8 cellular contexts compared by ENCODE assay signal in the genomic region with DNA sequence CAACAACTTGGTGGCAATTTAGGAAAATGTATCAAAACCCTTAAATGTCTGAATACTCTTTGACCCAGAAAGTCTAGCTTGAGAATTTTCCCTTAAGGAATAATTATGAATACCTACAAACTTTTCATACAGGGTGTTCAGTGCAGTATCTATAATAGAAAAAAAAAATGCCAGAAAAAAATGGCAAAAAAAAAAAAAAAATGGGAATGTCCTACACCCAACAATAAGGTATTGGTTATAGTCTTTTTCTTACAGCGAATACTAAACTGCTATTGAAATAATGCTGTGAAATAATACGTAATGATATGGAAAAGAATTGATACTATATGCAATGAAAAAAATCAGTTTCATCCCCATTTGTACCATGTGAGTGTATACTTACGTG. TPM values are rescaled to one million over a fixed set of nuclear protein-coding genes. Genes with fewer than 3 reads are reported as not detected.
DNase-seq lines count a peak whose midpoint lies in the region; ATAC-seq, FAIRE-seq and TF ChIP-seq lines count a peak whose summit lies in the region.

No MANE protein-coding gene starts in this region.

- H3K27ac ChIP-seq in CD8-positive, alpha-beta memory T cell (ENCODE audit: low read depth, low read length): no peak overlapping the region
- H3K27ac ChIP-seq in OCI-LY7 (ENCODE audit: low read depth, low read length, poor library complexity, severe bottlenecking) (no peak overlapping the region), H1 (ENCODE audit: low read depth, low read length) (no peak overlapping the region), ovary (no peak overlapping the region)

- no peak overlapping the region for H4K91ac ChIP-seq in H1 (replicated peaks; ENCODE audit: insufficient read length, low read length)

- FAIRE-seq in H1 (lab: Jason Lieb, UNC): no peak

- peak overlapping the region in 2 of 8 donors; percentile 8 to 72 for H3K27ac Mint-ChIP-seq in CD8-positive, alpha-beta memory T cell

- H2AK5ac ChIP-seq in H1 (ENCODE audit: low read depth, low read length): no peak overlapping the region

- H4K20me1 ChIP-seq in OCI-LY7 (ENCODE audit: insufficient read depth, low read length) (no peaks in the 10 kb centered on the region), H1 (replicated peaks in 1 of 2; ENCODE audit: control insufficient read depth in 1 of 2, insufficient read depth in 2 of 2, low read length in 2 of 2) (no peaks in the 10 kb centered on the region)

- no peak overlapping the region for H4K5ac ChIP-seq in H1 (ENCODE audit: insufficient read length, low read depth, low read length)

- H3K36me3 ChIP-seq in CD8-positive, alpha-beta memory T cell (ENCODE audit: insufficient read depth, low read length): no peaks in the 10 kb centered on the region
- peaks cover 4% of the 10 kb centered on the region for H3K36me3 ChIP-seq in OCI-LY7 (ENCODE audit: insufficient read depth, low read length)
- no peaks in the 10 kb centered on the region for H3K36me3 ChIP-seq in H1 (ENCODE audit: control insufficient read depth in 2 of 4, insufficient read depth in 4 of 4, low read length in 3 of 4)
- no peaks in the 10 kb centered on the region for H3K36me3 ChIP-seq in ovary

- no peak overlapping the region for H3K23ac ChIP-seq in H1 (ENCODE audit: insufficient read length)

- no peak overlapping the region for H2BK120ac ChIP-seq in H1 (replicated peaks; ENCODE audit: low read depth, low read length)

- ATAC-seq in HG02588 (IDR thresholded peaks at IDR 0.05; ENCODE audit: unreplicated experiment): no peak

- TF ChIP-seq CTCF in OCI-LY7 (conservative IDR thresholded peaks at IDR 0.05; ENCODE audit: low read length) (no peak), H1 (IDR thresholded peaks at IDR 0.05; ENCODE audit: control extremely low read depth in 1 of 3, insufficient read depth in 1 of 3, low read depth in 1 of 3, low read length in 3 of 3) (no peak), ovary (IDR thresholded peaks at IDR 0.05) (no peak)

- POLR2A ChIA-PET in CD8-positive, alpha-beta memory T cell (lab: Charles Lee): interaction anchor here (1.4 to 3.4 kb wide), 2 partner anchors 43 to 99 kb away, joined by 5 to 22 read pairs; a partner anchor contains a TSS
- POLR2A ChIA-PET in OCI-LY7 (lab: Charles Lee) (no interaction called here), H1 (lab: Charles Lee; ENCODE audit: partially characterized antibody) (no interaction called here)

- no peaks in the 10 kb centered on the region for H3K9me2 ChIP-seq in OCI-LY7 (ENCODE audit: insufficient read depth, low read length)

- no peak for TF ChIP-seq RAD21 in H1 (IDR thresholded peaks at IDR 0.05 in 1 of 2, conservative IDR thresholded peaks at IDR 0.05 in 1 of 2; ENCODE audit: low read depth in 2 of 2, low read length in 2 of 2)

- peaks cover 0 to 3% (median 2%) of the 10 kb centered on the region in 3 donors for H3K36me3 Mint-ChIP-seq in CD8-positive, alpha-beta memory T cell

- H3K56ac ChIP-seq in H1 (replicated peaks; ENCODE audit: insufficient read length, low read depth, low read length): no peak overlapping the region

- no peaks in the 10 kb centered on the region for H3K4me1 ChIP-seq in CD8-positive, alpha-beta memory T cell (ENCODE audit: insufficient read depth, low read length)
- H3K4me1 ChIP-seq in OCI-LY7 (ENCODE audit: insufficient read depth, low read length, poor library complexity, severe bottlenecking): no peaks in the 10 kb centered on the region
- peaks cover 0 to 2% (median under 1%) of the 10 kb centered on the region in 4 experiments; a peak in 1 of 7 replicates for H3K4me1 ChIP-seq in H1 (replicated peaks in 1 of 4; ENCODE audit: control insufficient read depth in 3 of 4, insufficient read depth in 4 of 4, low read length in 3 of 4)
- H3K4me1 ChIP-seq in ovary (ENCODE audit: insufficient read depth): peaks cover 4% of the 10 kb centered on the region

- H4K8ac ChIP-seq in H1 (ENCODE audit: extremely low read depth, insufficient read depth, low read length): no peak overlapping the region

- TF ChIP-seq EP300 in H1 (IDR thresholded peaks at IDR 0.05; ENCODE audit: borderline replicate concordance in 1 of 2, low read depth in 2 of 2, low read length in 2 of 2): no peak
- TF ChIP-seq EP300 in ovary (IDR thresholded peaks at IDR 0.05): no peak

- H3K4me2 ChIP-seq in OCI-LY7 (ENCODE audit: low read length) (peak overlapping the region; percentile 33; the same call in 1 of the 2 replicates), H1 (ENCODE audit: insufficient read depth in 1 of 2, low read depth in 2 of 2, low read length in 2 of 2) (peak overlapping the region; percentile 23 to 78)

- H2BK15ac ChIP-seq in H1 (ENCODE audit: low read length): no peak overlapping the region

- H3K27me3 Mint-ChIP-seq in CD8-positive, alpha-beta memory T cell: peaks cover 0 to 3% of the 10 kb centered on the region in 2 donors

- H2BK12ac ChIP-seq in H1 (ENCODE audit: low read depth, low read length): no peak overlapping the region

- CTCF ChIA-PET in CD8-positive, alpha-beta memory T cell (lab: Charles Lee): interaction anchor here (0.7 to 3.2 kb wide), 33 partner anchors 8 to 249 kb away, joined by 3 to 44 read pairs (median 4); a partner anchor contains a TSS
- CTCF ChIA-PET in OCI-LY7 (lab: Charles Lee; ENCODE audit: unreplicated experiment): no interaction called here
- CTCF ChIA-PET in H1 (lab: Charles Lee; ENCODE audit: partially characterized antibody): interaction anchor here (0.5 to 2.8 kb wide), 25 partner anchors 9 to 562 kb away, joined by 3 to 15 read pairs (median 4); no protein-coding TSS in a partner anchor

- 84% methylated on average over 3 of the region's 3 CpGs; no CpG with 5 or more reads in 1 of the 2 experiments for WGBS in H1 (ENCODE audit: extremely low coverage in 1 of 2, insufficient coverage in 1 of 2, insufficient read length in 1 of 2, insufficient replicate concordance in 2 of 2, low coverage in 1 of 2, low lambda C conversion rate in 2 of 2, missing lambda C conversion rate in 1 of 2), 2 experiments
- 92 to 94% (median 93%) methylated on average over 3 of the region's 3 CpGs for WGBS in ovary, 3 donors

- no peaks in the 10 kb centered on the region for H3K9me3 ChIP-seq in CD8-positive, alpha-beta memory T cell (ENCODE audit: low read length)
- H3K9me3 ChIP-seq in OCI-LY7 (ENCODE audit: low read length): no peaks in the 10 kb centered on the region; the same call in 1 of the 2 replicates
- H3K9me3 ChIP-seq in H1 (ENCODE audit: insufficient read depth in 2 of 2, low read depth in 1 of 2, low read length in 1 of 2): no peaks in the 10 kb centered on the region
- no peaks in the 10 kb centered on the region for H3K9me3 ChIP-seq in ovary

- peak overlapping the region; percentile 29 to 80 (median 63) for H3K4me3 Mint-ChIP-seq in CD8-positive, alpha-beta memory T cell

- no peak for DNase-seq in CD8-positive, alpha-beta memory T cell
- DNase-seq in OCI-LY7 (ENCODE audit: low spot score) (no peak), H1 (ENCODE audit: low read depth in 1 of 2, low spot score in 2 of 2) (no peak), ovary (no peak), DMS 273 (lab: John Stamatoyannopoulos, UW; ENCODE audit: unreplicated experiment) (no peak)
- no peak for DNase-seq in effector CD4-positive, alpha-beta T cell
- DNase-seq in stimulated activated CD4-positive, alpha-beta T cell treated with anti-CD3 and anti-CD28 coated beads, Interleukin-2, amount 100 ng/mL, for 24 hours: no peak

- H3K79me1 ChIP-seq in H1 (ENCODE audit: low read depth, low read length): no peaks in the 10 kb centered on the region

- H3K4me1 Mint-ChIP-seq in CD8-positive, alpha-beta memory T cell: peaks cover 12 to 26% (median 24%) of the 10 kb centered on the region in 3 donors

- TF ChIP-seq POLR2A in H1 (IDR thresholded peaks at IDR 0.05; ENCODE audit: control extremely low read depth in 1 of 2, low read depth in 2 of 2, low read length in 2 of 2): no peak
- TF ChIP-seq POLR2A in ovary (IDR thresholded peaks at IDR 0.05): no peak

- H3K79me2 ChIP-seq in OCI-LY7 (ENCODE audit: insufficient read depth, low read depth, low read length) (no peaks in the 10 kb centered on the region), H1 (ENCODE audit: control insufficient read depth in 1 of 2, insufficient read depth in 2 of 2, low read length in 2 of 2) (no peaks in the 10 kb centered on the region)

- H3K23me2 ChIP-seq in H1 (ENCODE audit: low read depth, low read length): no peaks in the 10 kb centered on the region

- intact Hi-C loops in OCI-LY7 (cut with micrococcal nuclease; ENCODE audit: unreplicated experiment) (no loop called here), ovary (cut with DNase I) (loop anchor here in 1 of 4 donors (10.0 kb wide), 1 partner anchor 167 kb away; no protein-coding TSS in a partner anchor)

- H3K9me3 Mint-ChIP-seq in CD8-positive, alpha-beta memory T cell: no peaks in the 10 kb centered on the region

- H3K14ac ChIP-seq in H1 (ENCODE audit: insufficient read length): no peak overlapping the region

- BruUV-seq in OCI-LY7 (replicated peaks; lab: Mats Ljungman, UMichigan): no TSS peak

- no peak overlapping the region for H2BK20ac ChIP-seq in H1 (ENCODE audit: low read length)

- H3K4ac ChIP-seq in H1 (replicated peaks; ENCODE audit: insufficient read length, low read depth, low read length): no peak overlapping the region

- no peak overlapping the region for H2BK5ac ChIP-seq in H1 (ENCODE audit: low read depth, low read length)

- no peak overlapping the region for H3K4me3 ChIP-seq in CD8-positive, alpha-beta memory T cell (ENCODE audit: low read length)
- H3K4me3 ChIP-seq in OCI-LY7 (ENCODE audit: low read depth, low read length, poor library complexity, severe bottlenecking) (no peak overlapping the region), H1 (ENCODE audit: extremely low read depth in 1 of 4, insufficient read depth in 2 of 4, low read depth in 3 of 4, low read length in 4 of 4) (peak overlapping the region; percentile 5 to 54 (median 39); a peak in 5 of 8 replicates), ovary (peak overlapping the region; percentile 30)

- no peak overlapping the region for H3K9ac ChIP-seq in H1 (replicated peaks in 1 of 4; ENCODE audit: extremely low read depth in 1 of 4, low read depth in 3 of 4, low read length in 3 of 4)

- H2AFZ ChIP-seq in OCI-LY7 (ENCODE audit: low read length) (no peak overlapping the region), H1 (ENCODE audit: low read length) (no peak overlapping the region)

- H3K18ac ChIP-seq in H1 (ENCODE audit: extremely low read depth, low read length): no peak overlapping the region

- H3K27me3 ChIP-seq in CD8-positive, alpha-beta memory T cell (ENCODE audit: insufficient read depth, low read length, poor library complexity, severe bottlenecking): no peaks in the 10 kb centered on the region
- H3K27me3 ChIP-seq in H1 (replicated peaks in 1 of 4; ENCODE audit: control insufficient read depth in 3 of 4, extremely low read depth in 1 of 4, insufficient read depth in 3 of 4, low read length in 3 of 4): peaks cover 7 to 26% (median 16%) of the 10 kb centered on the region in 4 experiments
- no peaks in the 10 kb centered on the region for H3K27me3 ChIP-seq in ovary

RNA-seq across cellular contexts. Expression of a gene that starts 44.3 kb away (rescaled TPM):
- 10 to 100 TPM; 43.8 TPM for total RNA-seq in CD8-positive, alpha-beta memory T cell
- 51.5 TPM for polyA plus RNA-seq in CD8-positive, alpha-beta memory T cell
- total RNA-seq in OCI-LY7 (2014; rRNA removed; shearing (Covaris generic)): 23.8 and 23.9 TPM in 2 replicates
- total RNA-seq in OCI-LY7 (2022) (42.2 and 44.0 TPM in 2 replicates), ovary (10 to 100 TPM; 22.3 to 36.2 (median 31.0) TPM)
- 5.5 and 6.5 TPM in 2 replicates for total RNA-seq in H1 (2021; fragmentation: NEBNext Ultra II Directional; extraction: Animal tissue kit (Norgen Biotek cat#: 25700))
- polyA plus RNA-seq in H1 (2011; rRNA removed) (1.0 and 1.4 TPM in 2 replicates), ovary (10 to 100 TPM in 1 of 2 donors, 1 to 10 TPM in 1; 7.3 to 17.5 TPM)
- 0.90 TPM for polyA plus RNA-seq in H1 (2011; cell fraction: cytosol; rRNA removed)
- 1.7 TPM for polyA plus RNA-seq in H1 (2011; cell fraction: nucleus; rRNA removed)
- 0.97 to 2.6 TPM (median 1.7 TPM) in 4 replicates for polyA plus RNA-seq in H1 (2012, experiment 1 of 2)
- polyA plus RNA-seq in H1 (2012, experiment 2 of 2): 0.13 TPM
- 7.3 TPM for polyA plus RNA-seq in H1 (2013, experiment 1 of 2)
- polyA plus RNA-seq in H1 (2013, experiment 2 of 2): 6.3 TPM
- polyA minus RNA-seq in H1 (2011; rRNA and poly(A)+ RNA removed): 2.2 and 5.4 TPM in 2 replicates
- polyA minus RNA-seq in H1 (2011; cell fraction: cytosol; rRNA and poly(A)+ RNA removed): 2.8 TPM
- 14.9 TPM for polyA minus RNA-seq in H1 (2011; cell fraction: nucleus; rRNA and poly(A)+ RNA removed)

Comparison
In these comparisons a context has a peak if more than half of its experiments do, and no peak if none do; other contexts are left out.
1. H3K4me3 ChIP-seq: peak in H1 (4 of 4) and ovary (single experiment); none in CD8-positive, alpha-beta memory T cell (single experiment) and OCI-LY7 (single experiment).